In genomic region chr4:127622923-127623754, GRCh38 we compare ENCODE assay signal across 8 cellular contexts. TPM values are rescaled to one million over a fixed set of nuclear protein-coding genes. Genes with fewer than 3 reads are reported as not detected.
DNase-seq lines count a peak whose midpoint lies in the region; ATAC-seq, FAIRE-seq and TF ChIP-seq lines count a peak whose summit lies in the region.

No MANE protein-coding gene starts in this region.

- H3K27me3 ChIP-seq in HUES64 (ENCODE audit: insufficient read depth, low read length) (peaks cover 52% of the 10 kb centered on the region), astrocyte (ENCODE audit: insufficient read depth, low read length) (no peaks in the 10 kb centered on the region), iPS-18a (ENCODE audit: control insufficient read depth, insufficient read depth, low read length) (peaks cover 38% of the 10 kb centered on the region), gastrocnemius medialis (peaks cover 12 to 31% (median 22%) of the 10 kb centered on the region in 3 donors)

- H3K36me3 Mint-ChIP-seq in astrocyte (ENCODE audit: low read depth, unreplicated experiment), result no peaks in the 10 kb centered on the region

- TF ChIP-seq CTCF in astrocyte (IDR thresholded peaks at IDR 0.05; ENCODE audit: insufficient read depth, low read depth, low read length) (no peak), gastrocnemius medialis (IDR thresholded peaks at IDR 0.05 in 4 of 5, conservative IDR thresholded peaks at IDR 0.05 in 1 of 5) (no peak)

- peak overlapping the region; percentile 53 for H3K27ac Mint-ChIP-seq in astrocyte (ENCODE audit: unreplicated experiment)

- no peaks in the 10 kb centered on the region for H3K9me3 Mint-ChIP-seq in astrocyte (ENCODE audit: unreplicated experiment)

- no peak overlapping the region for H3K27ac ChIP-seq in HUES64 (ENCODE audit: low read depth, low read length)
- peak overlapping the region; percentile 60 for H3K27ac ChIP-seq in astrocyte (ENCODE audit: low read depth, low read length)
- no peak overlapping the region for H3K27ac ChIP-seq in iPS-18a (ENCODE audit: low read length)
- no peak overlapping the region for H3K27ac ChIP-seq in gastrocnemius medialis

- H3K4me1 ChIP-seq in HUES64 (ENCODE audit: insufficient read depth, low read length) (no peaks in the 10 kb centered on the region), astrocyte (ENCODE audit: insufficient read depth, low read length) (peaks cover 4% of the 10 kb centered on the region), iPS-18a (ENCODE audit: control insufficient read depth, low read depth, low read length) (peaks cover 2% of the 10 kb centered on the region), gastrocnemius medialis (peaks cover 0 to 5% of the 10 kb centered on the region in 2 donors)

- WGBS in HUES64, result 2% methylated on average over 79 of the region's 80 CpGs

- no peaks in the 10 kb centered on the region for H3K36me3 ChIP-seq in HUES64 (ENCODE audit: insufficient read depth, low read length)
- no peaks in the 10 kb centered on the region for H3K36me3 ChIP-seq in astrocyte (ENCODE audit: insufficient read depth, low read length)
- no peaks in the 10 kb centered on the region for H3K36me3 ChIP-seq in iPS-18a (ENCODE audit: control insufficient read depth, low read depth, low read length)
- no peaks in the 10 kb centered on the region for H3K36me3 ChIP-seq in gastrocnemius medialis

- H3K4me2 ChIP-seq in astrocyte (ENCODE audit: low read length), result peak overlapping the region; percentile 96

- FAIRE-seq in astrocyte (lab: Jason Lieb, UNC), result no peak

- no peaks in the 10 kb centered on the region for H3K79me2 ChIP-seq in astrocyte (ENCODE audit: insufficient read depth, low read length)

- intact Hi-C loops in gastrocnemius medialis (cut with DNase I; ENCODE audit: low total_unique reads), result no loop called here

- H3K4me3 Mint-ChIP-seq in astrocyte (ENCODE audit: unreplicated experiment), result peak overlapping the region; percentile 90

- H3K4me3 ChIP-seq in HUES64 (ENCODE audit: low read length) (peak overlapping the region; percentile 56), astrocyte (ENCODE audit: insufficient read depth, low read depth, low read length) (peak overlapping the region; percentile 95), iPS-18a (ENCODE audit: low read length) (peak overlapping the region; percentile 68), gastrocnemius medialis (peak overlapping the region; percentile 50 to 60 (median 56))

- peaks cover 16% of the 10 kb centered on the region for H3K27me3 Mint-ChIP-seq in astrocyte (ENCODE audit: low read depth, unreplicated experiment)

- no peaks in the 10 kb centered on the region for H3K4me1 Mint-ChIP-seq in astrocyte (ENCODE audit: low read depth, unreplicated experiment)

- in situ Hi-C loops in gastrocnemius medialis (cut with MboI; ENCODE audit: low sequenced_read_pairs in 4 of 4), result loop anchor here in 1 of 4 donors (25.0 kb wide), 1 partner anchor 114 kb away; the partner anchor contains the start of gene SLC25A31

- no peak for TF ChIP-seq POLR2A in gastrocnemius medialis (IDR thresholded peaks at IDR 0.05)

- H3K9ac ChIP-seq in HUES64 (ENCODE audit: low read depth, low read length) (peak overlapping the region; percentile 16; the same call in 1 of the 2 replicates), astrocyte (ENCODE audit: low read length) (peak overlapping the region; percentile 89), iPS-18a (ENCODE audit: low read length) (no peak overlapping the region)

- H4K20me1 ChIP-seq in astrocyte (ENCODE audit: insufficient read depth, low read length), result no peaks in the 10 kb centered on the region

- H3K9me3 ChIP-seq in HUES64 (ENCODE audit: insufficient read depth, low read depth, low read length), result no peaks in the 10 kb centered on the region
- no peaks in the 10 kb centered on the region for H3K9me3 ChIP-seq in astrocyte (ENCODE audit: insufficient read depth, low read depth, low read length)
- H3K9me3 ChIP-seq in iPS-18a (ENCODE audit: control insufficient read depth, low read depth, low read length), result no peaks in the 10 kb centered on the region
- no peaks in the 10 kb centered on the region for H3K9me3 ChIP-seq in gastrocnemius medialis

- DNase-seq in NCI-H510A (lab: John Stamatoyannopoulos, UW), result peak; percentile 12
- no peak for DNase-seq in NCI-H510A treated with DMSO at 0.1 percent for 48 hours (lab: John Stamatoyannopoulos, UW)
- DNase-seq in astrocyte (ENCODE audit: low read depth), result peak; percentile 25
- no peak for DNase-seq in gastrocnemius medialis
- DNase-seq in RKO (ENCODE audit: low spot score), result no peak

- H2AFZ ChIP-seq in astrocyte (ENCODE audit: low read depth, low read length), result peak overlapping the region; percentile 97

- peak; percentile 39 to 41 for ATAC-seq in gastrocnemius medialis
- ATAC-seq in GM18520 (IDR thresholded peaks at IDR 0.05; ENCODE audit: unreplicated experiment), result no peak

RNA-seq across cellular contexts. Expression of gene INTU, which starts 9.6 kb away (rescaled TPM):
- polyA plus RNA-seq in HUES64 (2013, experiment 1 of 2), result 5.2 TPM
- 7.7 TPM for polyA plus RNA-seq in HUES64 (2013, experiment 2 of 2)
- total RNA-seq in astrocyte, result 21.9 and 25.1 TPM in 2 replicates
- total RNA-seq in gastrocnemius medialis, result 1 to 10 TPM in 2 of 4 donors, under 1 TPM in 2; 0.65 to 2.6 (median 1.7) TPM

Comparison
In these comparisons a context has a peak if more than half of its experiments do, and no peak if none do; other contexts are left out.
1. DNase-seq: peak in NCI-H510A (single experiment) and astrocyte (single experiment); none in NCI-H510A treated with DMSO at 0.1 percent for 48 hours (single experiment), gastrocnemius medialis (0 of 2) and RKO (single experiment).
2. Peak in every context shown above with its lines, with median percentiles within 50 percentile points of each other: H3K4me3 ChIP-seq.